1 cellular context compared by ENCODE assay signal in genomic region chr2:199850718-199851498, GRCh38.
TF ChIP-seq lines count a peak whose summit lies in the region.

FTCDNL1 (minus strand) TSS chr2:199851192; CDS start chr2:199848962, 2,230 bp downstream.

TF ChIP-seq in HepG2, 621 proteins besides CTCF, POLR2A, EP300 and RAD21 (continued from another document and continues in another):
- TF ChIP-seq, protein P1, sequence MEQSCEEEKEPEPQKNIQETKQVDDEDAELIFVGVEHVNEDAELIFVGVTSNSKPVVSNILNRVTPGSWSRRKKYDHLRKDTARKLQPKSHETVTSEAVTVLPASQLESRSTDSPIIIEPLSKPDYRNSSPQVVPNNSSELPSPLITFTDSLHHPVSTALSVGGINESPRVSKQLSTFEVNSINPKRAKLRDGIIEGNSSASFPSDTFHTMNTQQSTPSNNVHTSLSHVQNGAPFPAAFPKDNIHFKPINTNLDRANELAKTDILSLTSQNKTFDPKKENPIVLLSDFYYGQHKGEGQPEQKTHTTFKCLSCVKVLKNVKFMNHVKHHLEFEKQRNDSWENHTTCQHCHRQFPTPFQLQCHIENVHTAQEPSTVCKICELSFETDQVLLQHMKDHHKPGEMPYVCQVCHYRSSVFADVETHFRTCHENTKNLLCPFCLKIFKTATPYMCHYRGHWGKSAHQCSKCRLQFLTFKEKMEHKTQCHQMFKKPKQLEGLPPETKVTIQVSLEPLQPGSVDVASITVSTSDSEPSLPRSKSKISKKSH (CRISPR knock-in tag; IDR thresholded peaks at IDR 0.05; ENCODE audit: borderline replicate concordance): peak; percentile 76
- TF ChIP-seq ZNF781 (CRISPR knock-in tag; IDR thresholded peaks at IDR 0.05; ENCODE audit: borderline replicate concordance, not compliant biosample characterization) (no peak), CBFB (CRISPR knock-in tag; IDR thresholded peaks at IDR 0.05) (no peak), KDM6A (CRISPR knock-in tag; IDR thresholded peaks at IDR 0.05; ENCODE audit: low read depth) (0 out of 2 replicates have a peak, but pooled peaks have one; percentile 13), TFDP1 (CRISPR knock-in tag; IDR thresholded peaks at IDR 0.05; ENCODE audit: borderline replicate concordance) (peak; percentile 65; the same call in 1 of the 2 replicates), SOX6 (IDR thresholded peaks at IDR 0.05) (no peak), SOX6 (CRISPR knock-in tag; IDR thresholded peaks at IDR 0.05) (peak; percentile 35), REXO4 (CRISPR knock-in tag; IDR thresholded peaks at IDR 0.05; ENCODE audit: borderline replicate concordance) (no peak), ESRRA (CRISPR knock-in tag; IDR thresholded peaks at IDR 0.05; ENCODE audit: low read depth) (peak; percentile 87; the same call in 1 of the 2 replicates), CREB3 (CRISPR knock-in tag; IDR thresholded peaks at IDR 0.05) (no peak), ZNF333 (CRISPR knock-in tag; IDR thresholded peaks at IDR 0.05; ENCODE audit: borderline replicate concordance) (0 out of 2 replicates have a peak, but pooled peaks have one; percentile 54), STAT5B (CRISPR knock-in tag; IDR thresholded peaks at IDR 0.05) (no peak), JUNB (CRISPR knock-in tag; IDR thresholded peaks at IDR 0.05; ENCODE audit: borderline replicate concordance) (no peak), FOXM1 (CRISPR knock-in tag; IDR thresholded peaks at IDR 0.05) (no peak), CBX1 (IDR thresholded peaks at IDR 0.05; ENCODE audit: low read depth) (peak; percentile 69), HOXD1 (CRISPR knock-in tag; IDR thresholded peaks at IDR 0.05) (no peak), FOSL1 (CRISPR knock-in tag; IDR thresholded peaks at IDR 0.05; ENCODE audit: borderline replicate concordance) (no peak), FOXK1 (CRISPR knock-in tag; IDR thresholded peaks at IDR 0.05; ENCODE audit: borderline replicate concordance, low read depth) (peak; percentile 37; the same call in 1 of the 2 replicates), MEF2D (CRISPR knock-in tag; IDR thresholded peaks at IDR 0.05) (no peak; the same call in 1 of the 2 replicates), SATB2 (CRISPR knock-in tag; IDR thresholded peaks at IDR 0.05) (no peak), SETDB1 (CRISPR knock-in tag; IDR thresholded peaks at IDR 0.05; ENCODE audit: borderline replicate concordance) (no peak), ZHX1 (CRISPR knock-in tag; IDR thresholded peaks at IDR 0.05; ENCODE audit: low read depth) (no peak; the same call in 1 of the 2 replicates), BRCA1 (CRISPR knock-in tag; IDR thresholded peaks at IDR 0.05) (no peak), HIC2 (CRISPR knock-in tag; IDR thresholded peaks at IDR 0.05; ENCODE audit: low read depth) (no peak), ZNF7 (CRISPR knock-in tag; IDR thresholded peaks at IDR 0.05) (no peak), KDM5B (CRISPR knock-in tag; IDR thresholded peaks at IDR 0.05; ENCODE audit: borderline replicate concordance) (peak; percentile 96; the same call in 1 of the 2 replicates), KIAA2018 (CRISPR knock-in tag; IDR thresholded peaks at IDR 0.05; ENCODE audit: borderline replicate concordance) (no peak), TFAP4 (IDR thresholded peaks at IDR 0.05; ENCODE audit: borderline replicate concordance, low read depth) (0 out of 2 replicates have a peak, but pooled peaks have one; percentile 19)
- TF ChIP-seq, protein P2, sequence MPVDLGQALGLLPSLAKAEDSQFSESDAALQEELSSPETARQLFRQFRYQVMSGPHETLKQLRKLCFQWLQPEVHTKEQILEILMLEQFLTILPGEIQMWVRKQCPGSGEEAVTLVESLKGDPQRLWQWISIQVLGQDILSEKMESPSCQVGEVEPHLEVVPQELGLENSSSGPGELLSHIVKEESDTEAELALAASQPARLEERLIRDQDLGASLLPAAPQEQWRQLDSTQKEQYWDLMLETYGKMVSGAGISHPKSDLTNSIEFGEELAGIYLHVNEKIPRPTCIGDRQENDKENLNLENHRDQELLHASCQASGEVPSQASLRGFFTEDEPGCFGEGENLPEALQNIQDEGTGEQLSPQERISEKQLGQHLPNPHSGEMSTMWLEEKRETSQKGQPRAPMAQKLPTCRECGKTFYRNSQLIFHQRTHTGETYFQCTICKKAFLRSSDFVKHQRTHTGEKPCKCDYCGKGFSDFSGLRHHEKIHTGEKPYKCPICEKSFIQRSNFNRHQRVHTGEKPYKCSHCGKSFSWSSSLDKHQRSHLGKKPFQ (CRISPR knock-in tag; IDR thresholded peaks at IDR 0.05; ENCODE audit: insufficient replicate concordance): no peak
- TF ChIP-seq, protein P3, sequence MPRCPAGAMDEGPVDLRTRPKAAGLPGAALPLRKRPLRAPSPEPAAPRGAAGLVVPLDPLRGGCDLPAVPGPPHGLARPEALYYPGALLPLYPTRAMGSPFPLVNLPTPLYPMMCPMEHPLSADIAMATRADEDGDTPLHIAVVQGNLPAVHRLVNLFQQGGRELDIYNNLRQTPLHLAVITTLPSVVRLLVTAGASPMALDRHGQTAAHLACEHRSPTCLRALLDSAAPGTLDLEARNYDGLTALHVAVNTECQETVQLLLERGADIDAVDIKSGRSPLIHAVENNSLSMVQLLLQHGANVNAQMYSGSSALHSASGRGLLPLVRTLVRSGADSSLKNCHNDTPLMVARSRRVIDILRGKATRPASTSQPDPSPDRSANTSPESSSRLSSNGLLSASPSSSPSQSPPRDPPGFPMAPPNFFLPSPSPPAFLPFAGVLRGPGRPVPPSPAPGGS (CRISPR knock-in tag; IDR thresholded peaks at IDR 0.05): peak; percentile 83; the same call in 1 of the 2 replicates
- TF ChIP-seq, protein P4, sequence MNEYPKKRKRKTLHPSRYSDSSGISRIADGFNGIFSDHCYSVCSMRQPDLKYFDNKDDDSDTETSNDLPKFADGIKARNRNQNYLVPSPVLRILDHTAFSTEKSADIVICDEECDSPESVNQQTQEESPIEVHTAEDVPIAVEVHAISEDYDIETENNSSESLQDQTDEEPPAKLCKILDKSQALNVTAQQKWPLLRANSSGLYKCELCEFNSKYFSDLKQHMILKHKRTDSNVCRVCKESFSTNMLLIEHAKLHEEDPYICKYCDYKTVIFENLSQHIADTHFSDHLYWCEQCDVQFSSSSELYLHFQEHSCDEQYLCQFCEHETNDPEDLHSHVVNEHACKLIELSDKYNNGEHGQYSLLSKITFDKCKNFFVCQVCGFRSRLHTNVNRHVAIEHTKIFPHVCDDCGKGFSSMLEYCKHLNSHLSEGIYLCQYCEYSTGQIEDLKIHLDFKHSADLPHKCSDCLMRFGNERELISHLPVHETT (CRISPR knock-in tag; conservative IDR thresholded peaks at IDR 0.05): peak; percentile 32; the same call in 1 of the 2 replicates
